15 cellular contexts compared by ENCODE assay signal in genomic region chr22:27242917-27243589, GRCh38.
DNase-seq lines count a peak whose midpoint lies in the region; ATAC-seq, FAIRE-seq and TF ChIP-seq lines count a peak whose summit lies in the region.
"Had no signal": no experiment of that assay in that cellular context is flagged by ENCODE, and none has a peak within 500 bp of the region (broad histone marks: within the 10 kb centered on the region; RNA-seq: fewer than 3 reads in every experiment).

No MANE protein-coding gene starts in this region.

- no peaks in the 10 kb centered on the region for H3K27me3 Mint-ChIP-seq in Caco-2 (ENCODE audit: insufficient read depth, unreplicated experiment)
- H3K27me3 Mint-ChIP-seq in progenitor cell of endocrine pancreas: peaks cover 10% of the 10 kb centered on the region

- BruUV-seq in Caco-2 (replicated peaks; lab: Mats Ljungman, UMichigan): no TSS peak

- H3K27ac ChIP-seq in brain microvascular endothelial cell (no peak overlapping the region), keratinocyte (ENCODE audit: control insufficient read depth, insufficient read depth, low read length) (no peak overlapping the region)
- H3K27ac ChIP-seq: C4-2B had no signal

- H3K4me3 ChIP-seq in Caco-2 (ENCODE audit: low read depth, low read length): no peak overlapping the region
- H3K4me3 ChIP-seq in brain microvascular endothelial cell (ENCODE audit: low read depth, low read length): no peak overlapping the region
- peak overlapping the region in 1 of 3 experiments; percentile 2 for H3K4me3 ChIP-seq in keratinocyte (ENCODE audit: control insufficient read depth in 2 of 3, extremely low read depth in 1 of 3, insufficient read depth in 2 of 3, low read depth in 1 of 3, low read length in 3 of 3)
- H3K4me3 ChIP-seq: HAP-1 had no signal

- in situ Hi-C loops in brain microvascular endothelial cell (cut with HindIII; ENCODE audit: low pct_ligation_motif_present, low sequenced_read_pairs): no loop called here

- peaks cover 23% of the 10 kb centered on the region for H3K4me1 Mint-ChIP-seq in Caco-2 (ENCODE audit: low read depth, unreplicated experiment)
- H3K4me1 Mint-ChIP-seq in progenitor cell of endocrine pancreas (ENCODE audit: low read depth): peaks cover 13% of the 10 kb centered on the region

- H3K4me2 ChIP-seq in keratinocyte (ENCODE audit: control insufficient read depth, extremely low read depth, insufficient read depth, low read depth, low read length): no peak overlapping the region

- H3K4me3 Mint-ChIP-seq in Caco-2 (ENCODE audit: unreplicated experiment) (peak overlapping the region; percentile 70), progenitor cell of endocrine pancreas (ENCODE audit: low read depth) (no peak overlapping the region)

- no peak for TF ChIP-seq CTCF in Caco-2 (IDR thresholded peaks at IDR 0.05; ENCODE audit: insufficient read depth in 1 of 2, low read depth in 1 of 2, low read length in 1 of 2, severe bottlenecking in 1 of 2, unreplicated experiment in 1 of 2)
- TF ChIP-seq CTCF in brain microvascular endothelial cell (IDR thresholded peaks at IDR 0.05; ENCODE audit: low read depth, low read length, missing control alignments): no peak
- no peak for TF ChIP-seq CTCF in keratinocyte (optimal IDR thresholded peaks at IDR 0.05 in 1 of 3, IDR thresholded peaks at IDR 0.05 in 1 of 3, conservative IDR thresholded peaks at IDR 0.05 in 1 of 3; ENCODE audit: extremely low read depth in 1 of 3, insufficient read depth in 2 of 3, low read length in 3 of 3)
- no peak for TF ChIP-seq CTCF in progenitor cell of endocrine pancreas (IDR thresholded peaks at IDR 0.05; ENCODE audit: unreplicated experiment)

- no peaks in the 10 kb centered on the region for H3K9me1 ChIP-seq in keratinocyte (ENCODE audit: control insufficient read depth, extremely low read depth, insufficient read depth, low read length)

- DNase-seq in Caco-2 (peak; percentile 82 to 88), brain microvascular endothelial cell (peak; percentile 35), keratinocyte (ENCODE audit: low read depth, low spot score) (no peak), progenitor cell of endocrine pancreas (ENCODE audit: low spot score, unreplicated experiment) (no peak), glomerular visceral epithelial cell (ENCODE audit: extremely low spot score) (no peak)
- DNase-seq: KG1, NCI-H1092, NCI-H187, NCI-H69 had no signal

- no peak overlapping the region for H2AFZ ChIP-seq in keratinocyte (ENCODE audit: control insufficient read depth, low read length)

- no peaks in the 10 kb centered on the region for H3K36me3 ChIP-seq in Caco-2 (ENCODE audit: control insufficient read depth, insufficient read depth, low read length)
- no peaks in the 10 kb centered on the region for H3K36me3 ChIP-seq in brain microvascular endothelial cell (replicated peaks)
- H3K36me3 ChIP-seq in keratinocyte (ENCODE audit: control insufficient read depth in 2 of 2, extremely low read depth in 1 of 2, insufficient read depth in 2 of 2, low read length in 2 of 2): no peaks in the 10 kb centered on the region
- H3K36me3 ChIP-seq: HAP-1 had no signal

- peak; percentile 9 for FAIRE-seq in keratinocyte (lab: Jason Lieb, UNC)
- FAIRE-seq: A204.1 had no signal

- H3K79me2 ChIP-seq in keratinocyte (ENCODE audit: control insufficient read depth, insufficient read depth, low read length): no peaks in the 10 kb centered on the region

- H3K9ac ChIP-seq in keratinocyte (ENCODE audit: control insufficient read depth, extremely low read depth, insufficient read depth, low read length): no peak overlapping the region

- dilution Hi-C loops in keratinocyte (cut with MboI; ENCODE audit: extremely low pct_ligation_motif_present, low sequenced_read_pairs): no loop called here

- intact Hi-C loops in Caco-2 (cut with micrococcal nuclease; ENCODE audit: unreplicated experiment): loop anchor here (5.0 kb wide), 1 partner anchor 41 kb away; no protein-coding TSS in a partner anchor

- H3K36me3 Mint-ChIP-seq in Caco-2 (ENCODE audit: insufficient read depth, unreplicated experiment): peaks cover 11% of the 10 kb centered on the region
- no peaks in the 10 kb centered on the region for H3K36me3 Mint-ChIP-seq in progenitor cell of endocrine pancreas (ENCODE audit: insufficient read depth)

- H3K9me3 Mint-ChIP-seq in Caco-2 (ENCODE audit: unreplicated experiment): no peaks in the 10 kb centered on the region
- no peaks in the 10 kb centered on the region for H3K9me3 Mint-ChIP-seq in progenitor cell of endocrine pancreas (ENCODE audit: low read depth)

- H3K9me3 ChIP-seq in Caco-2 (no peaks in the 10 kb centered on the region), keratinocyte (ENCODE audit: control insufficient read depth, low read depth, low read length) (no peaks in the 10 kb centered on the region)
- H3K9me3 ChIP-seq: HAP-1 had no signal

- H3K4me1 ChIP-seq in Caco-2: peaks cover 40% of the 10 kb centered on the region
- H3K4me1 ChIP-seq in keratinocyte (ENCODE audit: control insufficient read depth, extremely low read depth, insufficient read depth, low read length): peaks cover 20% of the 10 kb centered on the region
- H3K4me1 ChIP-seq: HAP-1 had no signal

- POLR2A ChIA-PET in Caco-2 (lab: Charles Lee): no interaction called here

- CTCF ChIA-PET in Caco-2 (lab: Charles Lee): no interaction called here

- H3K27me3 ChIP-seq in Caco-2 (replicated peaks; ENCODE audit: control insufficient read depth, insufficient read depth, low read length) (no peaks in the 10 kb centered on the region), brain microvascular endothelial cell (replicated peaks) (no peaks in the 10 kb centered on the region), keratinocyte (ENCODE audit: control insufficient read depth, extremely low read depth, insufficient read depth, low read length) (no peaks in the 10 kb centered on the region)

- H4K20me1 ChIP-seq in keratinocyte (ENCODE audit: control insufficient read depth, extremely low read depth, insufficient read depth, low read length): no peaks in the 10 kb centered on the region

- H3K27ac Mint-ChIP-seq in Caco-2 (ENCODE audit: unreplicated experiment) (peak overlapping the region; percentile 84), progenitor cell of endocrine pancreas (peak overlapping the region; percentile 66)

- ATAC-seq in HG03135 (IDR thresholded peaks at IDR 0.05; ENCODE audit: unreplicated experiment) (no peak), HG03108 (IDR thresholded peaks at IDR 0.05; ENCODE audit: unreplicated experiment) (no peak), HG02623 (IDR thresholded peaks at IDR 0.05; ENCODE audit: unreplicated experiment) (no peak)

Comparison
In these comparisons a context has a peak if more than half of its experiments do, and no peak if none do; other contexts are left out.
1. DNase-seq: peak in Caco-2 (2 of 2) and brain microvascular endothelial cell (single experiment); none in keratinocyte (single experiment), progenitor cell of endocrine pancreas (single experiment) and glomerular visceral epithelial cell (single experiment).